Comparison of ENCODE assay signal across 7 cellular contexts in genomic region chr3:188153498-188153948, GRCh38. TPM values are rescaled to one million over a fixed set of nuclear protein-coding genes. Genes with fewer than 3 reads are reported as not detected.
A peak's percentile ranks its signal among the peaks of the same experiment; 100 is the strongest.
DNase-seq lines count a peak whose midpoint lies in the region; ATAC-seq and TF ChIP-seq lines count a peak whose summit lies in the region.

No MANE protein-coding gene starts in this region.

- peaks cover 4% of the 10 kb centered on the region for H3K36me3 Mint-ChIP-seq in stimulated activated naive CD8-positive, alpha-beta T cell treated with anti-CD3 and anti-CD28 coated beads, Interleukin-15, Interleukin-2, amounts not matched to agents 100 ng/mL and 50 ng/mL, for 24 hours (ENCODE audit: low read depth)

- H3K56ac ChIP-seq in mesendoderm (ENCODE audit: low read length), result peak overlapping the region; percentile 92

- peak overlapping the region; percentile 60 for H3K4ac ChIP-seq in mesendoderm (ENCODE audit: low read depth, low read length)

- WGBS in mesendoderm (ENCODE audit: extremely low coverage, insufficient coverage, low lambda C conversion rate), result no CpG with 5 or more reads among the region's 25 CpGs

- peak overlapping the region; percentile 77 for H3K27ac Mint-ChIP-seq in stimulated activated naive CD8-positive, alpha-beta T cell treated with anti-CD3 and anti-CD28 coated beads, Interleukin-15, Interleukin-2, amounts not matched to agents 100 ng/mL and 50 ng/mL, for 24 hours

- H2BK5ac ChIP-seq in mesendoderm (ENCODE audit: low read length), result peak overlapping the region; percentile 74

- H3K27me3 ChIP-seq in mesendoderm (ENCODE audit: insufficient read depth, low read length, poor library complexity), result no peaks in the 10 kb centered on the region

- H2BK15ac ChIP-seq in mesendoderm (replicated peaks; ENCODE audit: low read depth), result no peak overlapping the region

- DNase-seq in GM12865 (ENCODE audit: low read depth), result no peak
- DNase-seq in NCI-H345 (lab: John Stamatoyannopoulos, UW), result peak; percentile 78
- peak; percentile 33 for DNase-seq in activated CD4-positive, alpha-beta T cell treated with anti-CD3 and anti-CD28 coated beads, Interleukin-2, amount 50 U/mL, for 1 hour
- peak; percentile 91 for DNase-seq in epidermal melanocyte (ENCODE audit: insufficient read length, low spot score)
- peak; percentile 97 for DNase-seq in mesendoderm

- no peak overlapping the region for H4K8ac ChIP-seq in mesendoderm (ENCODE audit: low read depth, low read length)

- H3K79me2 ChIP-seq in mesendoderm (ENCODE audit: control insufficient read depth, insufficient read depth, low read length), result peaks cover 22% of the 10 kb centered on the region

- peaks cover 9% of the 10 kb centered on the region for H3K4me1 ChIP-seq in mesendoderm (ENCODE audit: control insufficient read depth, low read depth, low read length)

- H4K5ac ChIP-seq in mesendoderm (ENCODE audit: low read length), result no peak overlapping the region

- H2AK5ac ChIP-seq in mesendoderm (ENCODE audit: low read length), result no peak overlapping the region

- peak overlapping the region; percentile 79 for H3K27ac ChIP-seq in mesendoderm (ENCODE audit: low read depth, low read length)

- H3K18ac ChIP-seq in mesendoderm (ENCODE audit: low read length), result peak overlapping the region; percentile 94

- peak overlapping the region; percentile 87 for H3K9ac ChIP-seq in mesendoderm (ENCODE audit: low read length)

- peak; percentile 15 for ATAC-seq in HG02885 (IDR thresholded peaks at IDR 0.05; ENCODE audit: poor library complexity, unreplicated experiment)

- no peak for TF ChIP-seq CTCF in GM12865 (IDR thresholded peaks at IDR 0.05; ENCODE audit: insufficient read depth, low read depth, low read length, missing control alignments)

- peaks cover 60% of the 10 kb centered on the region for H3K4me1 Mint-ChIP-seq in stimulated activated naive CD8-positive, alpha-beta T cell treated with anti-CD3 and anti-CD28 coated beads, Interleukin-15, Interleukin-2, amounts not matched to agents 100 ng/mL and 50 ng/mL, for 24 hours (ENCODE audit: low read depth)

- H3K36me3 ChIP-seq in mesendoderm (ENCODE audit: control insufficient read depth, insufficient read depth, low read length), result no peaks in the 10 kb centered on the region

- H3K27me3 Mint-ChIP-seq in stimulated activated naive CD8-positive, alpha-beta T cell treated with anti-CD3 and anti-CD28 coated beads, Interleukin-15, Interleukin-2, amounts not matched to agents 100 ng/mL and 50 ng/mL, for 24 hours, result peaks cover 3% of the 10 kb centered on the region

- no peak overlapping the region for H2BK120ac ChIP-seq in mesendoderm (ENCODE audit: low read depth, low read length)

- H3K79me1 ChIP-seq in mesendoderm (ENCODE audit: low read length), result peaks cover 15% of the 10 kb centered on the region

- H3K4me3 Mint-ChIP-seq in stimulated activated naive CD8-positive, alpha-beta T cell treated with anti-CD3 and anti-CD28 coated beads, Interleukin-15, Interleukin-2, amounts not matched to agents 100 ng/mL and 50 ng/mL, for 24 hours, result peak overlapping the region; percentile 85

- H3K4me3 ChIP-seq in GM12865 (ENCODE audit: low read depth, low read length) (peak overlapping the region; percentile 82), mesendoderm (ENCODE audit: low read length) (peak overlapping the region; percentile 61)

- peak overlapping the region; percentile 93 for H3K4me2 ChIP-seq in mesendoderm (ENCODE audit: low read length)

- no peak overlapping the region for H3K23ac ChIP-seq in mesendoderm (ENCODE audit: low read length)

- H3K9me3 Mint-ChIP-seq in stimulated activated naive CD8-positive, alpha-beta T cell treated with anti-CD3 and anti-CD28 coated beads, Interleukin-15, Interleukin-2, amounts not matched to agents 100 ng/mL and 50 ng/mL, for 24 hours, result peaks cover 4% of the 10 kb centered on the region

RNA-seq across cellular contexts. Expression of gene LPP, which starts 0.4 kb away (rescaled TPM):
- 30.8 TPM for polyA plus RNA-seq in mesendoderm (2013, experiment 1 of 2)
- polyA plus RNA-seq in mesendoderm (2013, experiment 2 of 2), result 28.3 TPM
